In the genomic region with DNA sequence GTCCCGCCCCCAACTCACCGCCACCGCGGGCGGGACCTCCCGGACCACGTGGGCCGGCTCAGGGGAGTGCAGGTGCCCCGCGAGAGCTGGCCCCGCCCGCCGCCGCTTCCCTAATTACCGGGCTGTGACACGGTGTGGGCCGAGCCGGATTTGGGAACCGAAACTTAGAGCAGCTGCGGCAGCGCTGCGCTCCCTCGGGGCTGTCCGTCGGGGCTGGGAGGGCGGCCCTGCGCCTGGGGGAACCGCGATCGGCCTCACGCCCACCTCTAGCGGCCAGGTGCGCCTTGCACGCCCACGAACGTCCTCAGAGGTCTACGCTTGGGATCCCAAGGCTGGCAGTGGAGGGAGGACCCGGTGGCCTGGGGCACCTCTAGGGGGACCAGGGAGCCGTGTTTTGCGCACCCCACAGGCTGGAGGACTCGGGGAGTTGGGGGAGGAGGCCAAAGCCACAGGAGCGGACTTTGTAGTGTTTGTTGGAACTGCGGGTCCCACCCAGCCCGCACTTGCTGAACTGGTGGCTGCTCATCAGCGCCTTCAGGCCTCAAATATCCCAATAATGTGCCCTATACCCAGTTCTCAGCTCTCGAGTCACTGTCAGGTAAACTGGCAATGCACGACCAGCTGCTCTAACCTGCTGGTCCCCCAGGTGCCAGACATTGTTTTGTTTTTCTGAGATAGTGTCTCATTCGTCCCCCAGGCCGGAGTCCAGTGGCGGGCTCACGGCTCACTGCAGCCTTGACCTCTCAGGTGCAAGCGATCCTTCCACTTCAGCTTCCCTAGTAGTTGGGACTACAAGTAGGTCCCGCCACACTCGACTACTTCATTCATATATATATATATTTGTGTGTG, we compare ENCODE assay signal across 1 cellular context.
TF ChIP-seq lines count a peak whose summit lies in the region.

No MANE protein-coding gene starts in this region.

TF ChIP-seq in GM12878, 131 proteins besides CTCF, POLR2A, EP300 and RAD21 (continued from another document):
- no peak for TF ChIP-seq SMC3 (IDR thresholded peaks at IDR 0.05; ENCODE audit: borderline replicate concordance, low read length)
- peak; percentile 84 for TF ChIP-seq NR2F1 (conservative IDR thresholded peaks at IDR 0.05)
- peak; percentile 89; the same call in 1 of the 2 replicates for TF ChIP-seq TBL1XR1 (IDR thresholded peaks at IDR 0.05; ENCODE audit: low read depth, low read length)
- TF ChIP-seq RAD51 (IDR thresholded peaks at IDR 0.05), result peak; percentile 75
- TF ChIP-seq ZZZ3 (IDR thresholded peaks at IDR 0.05; ENCODE audit: control insufficient read depth, insufficient read length, low read depth), result no peak
- TF ChIP-seq RELA (IDR thresholded peaks at IDR 0.05; ENCODE audit: borderline replicate concordance, partially characterized antibody), result peak; percentile 25
- TF ChIP-seq, protein P1, sequence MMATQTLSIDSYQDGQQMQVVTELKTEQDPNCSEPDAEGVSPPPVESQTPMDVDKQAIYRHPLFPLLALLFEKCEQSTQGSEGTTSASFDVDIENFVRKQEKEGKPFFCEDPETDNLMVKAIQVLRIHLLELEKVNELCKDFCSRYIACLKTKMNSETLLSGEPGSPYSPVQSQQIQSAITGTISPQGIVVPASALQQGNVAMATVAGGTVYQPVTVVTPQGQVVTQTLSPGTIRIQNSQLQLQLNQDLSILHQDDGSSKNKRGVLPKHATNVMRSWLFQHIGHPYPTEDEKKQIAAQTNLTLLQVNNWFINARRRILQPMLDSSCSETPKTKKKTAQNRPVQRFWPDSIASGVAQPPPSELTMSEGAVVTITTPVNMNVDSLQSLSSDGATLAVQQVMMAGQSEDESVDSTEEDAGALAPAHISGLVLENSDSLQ (IDR thresholded peaks at IDR 0.05), result peak; percentile 76
- peak; percentile 69 for TF ChIP-seq ATF7 (IDR thresholded peaks at IDR 0.05; ENCODE audit: low read depth)
- no peak for TF ChIP-seq CEBPB (IDR thresholded peaks at IDR 0.05; ENCODE audit: borderline replicate concordance in 1 of 2, low read depth in 2 of 2, low read length in 2 of 2)
- TF ChIP-seq POLR2AphosphoS2 (IDR thresholded peaks at IDR 0.05; ENCODE audit: low read depth, low read length), result no peak; the same call in 1 of the 2 replicates
- peak; percentile 100 for TF ChIP-seq TCF12 (IDR thresholded peaks at IDR 0.05; ENCODE audit: low read depth, low read length)
- TF ChIP-seq SUPT20H (IDR thresholded peaks at IDR 0.05; ENCODE audit: borderline replicate concordance, control insufficient read depth, low read depth, low read length), result no peak
- TF ChIP-seq TCF3 (IDR thresholded peaks at IDR 0.05; ENCODE audit: borderline replicate concordance, insufficient read depth, low read depth, low read length), result peak; percentile 99
- TF ChIP-seq, protein P2, sequence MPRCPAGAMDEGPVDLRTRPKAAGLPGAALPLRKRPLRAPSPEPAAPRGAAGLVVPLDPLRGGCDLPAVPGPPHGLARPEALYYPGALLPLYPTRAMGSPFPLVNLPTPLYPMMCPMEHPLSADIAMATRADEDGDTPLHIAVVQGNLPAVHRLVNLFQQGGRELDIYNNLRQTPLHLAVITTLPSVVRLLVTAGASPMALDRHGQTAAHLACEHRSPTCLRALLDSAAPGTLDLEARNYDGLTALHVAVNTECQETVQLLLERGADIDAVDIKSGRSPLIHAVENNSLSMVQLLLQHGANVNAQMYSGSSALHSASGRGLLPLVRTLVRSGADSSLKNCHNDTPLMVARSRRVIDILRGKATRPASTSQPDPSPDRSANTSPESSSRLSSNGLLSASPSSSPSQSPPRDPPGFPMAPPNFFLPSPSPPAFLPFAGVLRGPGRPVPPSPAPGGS (IDR thresholded peaks at IDR 0.05; ENCODE audit: borderline replicate concordance, insufficient read depth, low read depth, low read length, poor library complexity, severe bottlenecking), result peak; percentile 85
- TF ChIP-seq FOXM1 (IDR thresholded peaks at IDR 0.05; ENCODE audit: low read depth, low read length), result peak; percentile 66; the same call in 1 of the 2 replicates
- TF ChIP-seq, protein P3, sequence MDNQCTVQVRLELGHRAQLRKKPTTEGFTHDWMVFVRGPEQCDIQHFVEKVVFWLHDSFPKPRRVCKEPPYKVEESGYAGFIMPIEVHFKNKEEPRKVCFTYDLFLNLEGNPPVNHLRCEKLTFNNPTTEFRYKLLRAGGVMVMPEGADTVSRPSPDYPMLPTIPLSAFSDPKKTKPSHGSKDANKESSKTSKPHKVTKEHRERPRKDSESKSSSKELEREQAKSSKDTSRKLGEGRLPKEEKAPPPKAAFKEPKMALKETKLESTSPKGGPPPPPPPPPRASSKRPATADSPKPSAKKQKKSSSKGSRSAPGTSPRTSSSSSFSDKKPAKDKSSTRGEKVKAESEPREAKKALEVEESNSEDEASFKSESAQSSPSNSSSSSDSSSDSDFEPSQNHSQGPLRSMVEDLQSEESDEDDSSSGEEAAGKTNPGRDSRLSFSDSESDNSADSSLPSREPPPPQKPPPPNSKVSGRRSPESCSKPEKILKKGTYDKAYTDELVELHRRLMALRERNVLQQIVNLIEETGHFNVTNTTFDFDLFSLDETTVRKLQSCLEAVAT (IDR thresholded peaks at IDR 0.05), result peak; percentile 69
- no peak for TF ChIP-seq PAX8 (IDR thresholded peaks at IDR 0.05)
- peak; percentile 72; the same call in 1 of the 2 replicates for TF ChIP-seq POLR2AphosphoS5 (IDR thresholded peaks at IDR 0.05; ENCODE audit: low read length)
- TF ChIP-seq, protein P4, sequence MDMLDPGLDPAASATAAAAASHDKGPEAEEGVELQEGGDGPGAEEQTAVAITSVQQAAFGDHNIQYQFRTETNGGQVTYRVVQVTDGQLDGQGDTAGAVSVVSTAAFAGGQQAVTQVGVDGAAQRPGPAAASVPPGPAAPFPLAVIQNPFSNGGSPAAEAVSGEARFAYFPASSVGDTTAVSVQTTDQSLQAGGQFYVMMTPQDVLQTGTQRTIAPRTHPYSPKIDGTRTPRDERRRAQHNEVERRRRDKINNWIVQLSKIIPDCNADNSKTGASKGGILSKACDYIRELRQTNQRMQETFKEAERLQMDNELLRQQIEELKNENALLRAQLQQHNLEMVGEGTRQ (IDR thresholded peaks at IDR 0.05; ENCODE audit: borderline replicate concordance, low read depth, low read length), result peak; percentile 48
- peak; percentile 69; the same call in 1 of the 2 replicates for TF ChIP-seq YY1 (IDR thresholded peaks at IDR 0.05; ENCODE audit: low read depth, low read length)
- TF ChIP-seq SRF (IDR thresholded peaks at IDR 0.05; ENCODE audit: low read depth in 2 of 2, low read length in 2 of 2), result peak in 1 of 2 experiments; percentile 53; a peak in 1 of 4 replicates
- TF ChIP-seq BHLHE40 (IDR thresholded peaks at IDR 0.05; ENCODE audit: borderline replicate concordance in 1 of 2, low read depth in 2 of 2, low read length in 1 of 2), result peak; percentile 84 to 87
- no peak for TF ChIP-seq RBBP5 (conservative IDR thresholded peaks at IDR 0.05)
- TF ChIP-seq JUND (IDR thresholded peaks at IDR 0.05; ENCODE audit: low read depth, low read length), result no peak; the same call in 1 of the 2 replicates
- TF ChIP-seq, protein P5, sequence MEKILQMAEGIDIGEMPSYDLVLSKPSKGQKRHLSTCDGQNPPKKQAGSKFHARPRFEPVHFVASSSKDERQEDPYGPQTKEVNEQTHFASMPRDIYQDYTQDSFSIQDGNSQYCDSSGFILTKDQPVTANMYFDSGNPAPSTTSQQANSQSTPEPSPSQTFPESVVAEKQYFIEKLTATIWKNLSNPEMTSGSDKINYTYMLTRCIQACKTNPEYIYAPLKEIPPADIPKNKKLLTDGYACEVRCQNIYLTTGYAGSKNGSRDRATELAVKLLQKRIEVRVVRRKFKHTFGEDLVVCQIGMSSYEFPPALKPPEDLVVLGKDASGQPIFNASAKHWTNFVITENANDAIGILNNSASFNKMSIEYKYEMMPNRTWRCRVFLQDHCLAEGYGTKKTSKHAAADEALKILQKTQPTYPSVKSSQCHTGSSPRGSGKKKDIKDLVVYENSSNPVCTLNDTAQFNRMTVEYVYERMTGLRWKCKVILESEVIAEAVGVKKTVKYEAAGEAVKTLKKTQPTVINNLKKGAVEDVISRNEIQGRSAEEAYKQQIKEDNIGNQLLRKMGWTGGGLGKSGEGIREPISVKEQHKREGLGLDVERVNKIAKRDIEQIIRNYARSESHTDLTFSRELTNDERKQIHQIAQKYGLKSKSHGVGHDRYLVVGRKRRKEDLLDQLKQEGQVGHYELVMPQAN (conservative IDR thresholded peaks at IDR 0.05), result 0 out of 2 replicates have a peak, but pooled peaks have one; percentile 31
- peak; percentile 95 for TF ChIP-seq SPI1 (IDR thresholded peaks at IDR 0.05; ENCODE audit: borderline replicate concordance, insufficient read depth, low read depth, low read length)
- TF ChIP-seq WRNIP1 (IDR thresholded peaks at IDR 0.05; ENCODE audit: borderline replicate concordance, low read depth, low read length), result no peak; the same call in 1 of the 2 replicates
- TF ChIP-seq, protein P6, sequence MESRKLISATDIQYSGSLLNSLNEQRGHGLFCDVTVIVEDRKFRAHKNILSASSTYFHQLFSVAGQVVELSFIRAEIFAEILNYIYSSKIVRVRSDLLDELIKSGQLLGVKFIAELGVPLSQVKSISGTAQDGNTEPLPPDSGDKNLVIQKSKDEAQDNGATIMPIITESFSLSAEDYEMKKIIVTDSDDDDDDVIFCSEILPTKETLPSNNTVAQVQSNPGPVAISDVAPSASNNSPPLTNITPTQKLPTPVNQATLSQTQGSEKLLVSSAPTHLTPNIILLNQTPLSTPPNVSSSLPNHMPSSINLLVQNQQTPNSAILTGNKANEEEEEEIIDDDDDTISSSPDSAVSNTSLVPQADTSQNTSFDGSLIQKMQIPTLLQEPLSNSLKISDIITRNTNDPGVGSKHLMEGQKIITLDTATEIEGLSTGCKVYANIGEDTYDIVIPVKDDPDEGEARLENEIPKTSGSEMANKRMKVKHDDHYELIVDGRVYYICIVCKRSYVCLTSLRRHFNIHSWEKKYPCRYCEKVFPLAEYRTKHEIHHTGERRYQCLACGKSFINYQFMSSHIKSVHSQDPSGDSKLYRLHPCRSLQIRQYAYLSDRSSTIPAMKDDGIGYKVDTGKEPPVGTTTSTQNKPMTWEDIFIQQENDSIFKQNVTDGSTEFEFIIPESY (IDR thresholded peaks at IDR 0.05), result no peak
